ENCODE assay signal across 8 cellular contexts in genomic region chr18:50009772-50010171, GRCh38.
DNase-seq lines count a peak whose midpoint lies in the region; ATAC-seq and TF ChIP-seq lines count a peak whose summit lies in the region.

No MANE protein-coding gene starts in this region.

- POLR2A ChIA-PET in activated CD8-positive, alpha-beta T cell treated with anti-CD3 and anti-CD28 coated beads for 36 hours (lab: Charles Lee) = no interaction called here

- CTCF ChIA-PET in activated CD8-positive, alpha-beta T cell treated with anti-CD3 and anti-CD28 coated beads for 36 hours (lab: Charles Lee) = interaction anchor here (1.5 kb wide), 1 partner anchor 11 kb away, joined by 4 read pairs; no protein-coding TSS in a partner anchor

- H3K36me3 Mint-ChIP-seq in activated CD8-positive, alpha-beta T cell treated with anti-CD3 and anti-CD28 coated beads for 36 hours (ENCODE audit: low read depth) = no peaks in the 10 kb centered on the region
- H3K36me3 Mint-ChIP-seq in neural crest cell (ENCODE audit: low read depth) = no peaks in the 10 kb centered on the region

- intact Hi-C loops in activated CD8-positive, alpha-beta T cell treated with anti-CD3 and anti-CD28 coated beads for 36 hours (cut with micrococcal nuclease) = no loop called here

- H3K27me3 Mint-ChIP-seq in activated CD8-positive, alpha-beta T cell treated with anti-CD3 and anti-CD28 coated beads for 36 hours = peaks cover 1% of the 10 kb centered on the region
- peaks cover 8% of the 10 kb centered on the region for H3K27me3 Mint-ChIP-seq in neural crest cell (ENCODE audit: low read depth)

- no peak overlapping the region for H3K4me3 Mint-ChIP-seq in activated CD8-positive, alpha-beta T cell treated with anti-CD3 and anti-CD28 coated beads for 36 hours
- H3K4me3 Mint-ChIP-seq in neural crest cell = no peak overlapping the region

- H3K27ac Mint-ChIP-seq in activated CD8-positive, alpha-beta T cell treated with anti-CD3 and anti-CD28 coated beads for 36 hours = no peak overlapping the region
- no peak overlapping the region for H3K27ac Mint-ChIP-seq in neural crest cell (ENCODE audit: unreplicated experiment)

- H3K9me3 Mint-ChIP-seq in activated CD8-positive, alpha-beta T cell treated with anti-CD3 and anti-CD28 coated beads for 36 hours = no peaks in the 10 kb centered on the region
- H3K9me3 Mint-ChIP-seq in neural crest cell = no peaks in the 10 kb centered on the region

- ATAC-seq in GM18867 (IDR thresholded peaks at IDR 0.05; ENCODE audit: unreplicated experiment) = peak; percentile 92
- peak; percentile 90 for ATAC-seq in HG03342 (IDR thresholded peaks at IDR 0.05; ENCODE audit: unreplicated experiment)
- peak; percentile 91 for ATAC-seq in activated CD8-positive, alpha-beta T cell treated with anti-CD3 and anti-CD28 coated beads for 36 hours

- TF ChIP-seq CTCF in AG09309 (IDR thresholded peaks at IDR 0.05; ENCODE audit: control insufficient read depth, insufficient read depth, low read depth, low read length, missing control alignments) (peak; percentile 45), neural crest cell (conservative IDR thresholded peaks at IDR 0.05) (peak; percentile 63)
- TF ChIP-seq CTCF in activated CD8-positive, alpha-beta T cell treated with anti-CD3 and anti-CD28 coated beads for 36 hours (IDR thresholded peaks at IDR 0.05) = peak; percentile 66

- H3K4me3 ChIP-seq in AG09309 (ENCODE audit: control insufficient read depth, low read depth, low read length) = no peak overlapping the region

- H3K4me1 Mint-ChIP-seq in activated CD8-positive, alpha-beta T cell treated with anti-CD3 and anti-CD28 coated beads for 36 hours (ENCODE audit: low read depth) = no peaks in the 10 kb centered on the region
- H3K4me1 Mint-ChIP-seq in neural crest cell = no peaks in the 10 kb centered on the region

- DNase-seq in AG09309 (ENCODE audit: low read depth) = no peak
- DNase-seq in NCI-H510A (lab: John Stamatoyannopoulos, UW) = peak; percentile 33
- DNase-seq in activated CD8-positive, alpha-beta T cell treated with anti-CD3 and anti-CD28 coated beads for 36 hours = peak; percentile 63
- DNase-seq in fibroblast of gingiva (ENCODE audit: low read depth) = peak; percentile 17
- DNase-seq in neural crest cell (ENCODE audit: low read depth, low spot score) = peak; percentile 28
- no peak for DNase-seq in foreskin melanocyte

Comparison
In these comparisons a context has a peak if more than half of its experiments do, and no peak if none do; other contexts are left out.
1. DNase-seq: peak in NCI-H510A (single experiment), activated CD8-positive, alpha-beta T cell treated with anti-CD3 and anti-CD28 coated beads for 36 hours (single experiment), fibroblast of gingiva (single experiment) and neural crest cell (single experiment); none in AG09309 (single experiment) and foreskin melanocyte (single experiment).
2. Peak in every context shown above with its lines, with median percentiles within 50 percentile points of each other: CTCF ChIP-seq and ATAC-seq.